In the genomic region with DNA sequence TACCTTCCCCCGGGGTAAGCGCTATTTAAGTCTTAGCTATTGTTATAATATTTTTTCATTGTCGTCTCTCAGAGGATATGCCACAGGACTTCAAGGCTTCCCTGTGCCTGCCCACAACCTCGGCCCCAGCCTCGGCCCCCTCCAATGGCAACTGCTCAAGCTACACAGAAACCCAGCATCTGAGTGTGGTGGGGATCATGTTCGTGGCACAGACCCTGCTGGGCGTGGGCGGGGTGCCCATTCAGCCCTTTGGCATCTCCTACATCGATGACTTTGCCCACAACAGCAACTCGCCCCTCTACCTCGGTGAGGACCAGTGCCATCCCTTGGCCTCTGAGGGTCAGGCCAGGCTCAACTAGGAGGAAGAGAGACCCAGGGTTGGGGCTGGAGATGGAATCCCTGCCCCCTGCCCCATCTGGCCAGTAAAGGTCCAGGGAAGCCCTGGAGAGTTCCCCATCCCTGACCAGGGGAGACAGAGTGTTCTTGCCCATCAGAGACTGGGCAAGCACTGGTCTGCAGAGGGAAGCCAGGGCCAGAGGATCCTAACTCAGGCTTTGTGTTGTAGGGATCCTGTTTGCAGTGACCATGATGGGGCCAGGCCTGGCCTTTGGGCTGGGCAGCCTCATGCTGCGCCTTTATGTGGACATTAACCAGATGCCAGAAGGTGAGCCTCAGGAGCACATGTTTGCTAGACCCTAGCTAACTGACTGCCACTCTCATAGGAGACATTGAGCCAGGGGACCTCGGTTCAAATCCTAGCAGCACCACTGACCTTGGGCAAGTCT, we compare ENCODE assay signal across 24 cellular contexts. TPM values are rescaled to one million over a fixed set of nuclear protein-coding genes. Genes with fewer than 3 reads are reported as not detected.
"Had no signal": no experiment of that assay in that cellular context is flagged by ENCODE, and none has a peak within 500 bp of the region (broad histone marks: within the 10 kb centered on the region; RNA-seq: fewer than 3 reads in every experiment).

No MANE protein-coding gene starts in this region.

- H3K36me3 Mint-ChIP-seq: activated CD4-positive, alpha-beta memory T cell treated with anti-CD3 and anti-CD28 coated beads for 36 hours; activated CD8-positive, alpha-beta memory T cell treated with anti-CD3 and anti-CD28 coated beads, Interleukin-2, amount 10 ng/mL, durations not matched to agents 7 days and 5 days; activated naive CD4-positive, alpha-beta T cell treated with anti-CD3 and anti-CD28 coated beads, Interleukin-2, amount 10 ng/mL, durations not matched to agents 7 days and 5 days; stimulated activated memory B cell treated with anti-CD40 and anti-IgM and Interleukin-4, amounts not matched to agents 10 μg/mL and 1 μg/mL and 100 μg/mL, for 72 hours had no signal

- H3K9me3 Mint-ChIP-seq: activated CD4-positive, alpha-beta memory T cell treated with anti-CD3 and anti-CD28 coated beads for 36 hours; activated naive CD4-positive, alpha-beta T cell treated with anti-CD3 and anti-CD28 coated beads, Interleukin-2, amount 10 ng/mL, durations not matched to agents 7 days and 5 days; endodermal cell; nephron; stimulated activated memory B cell treated with anti-CD40 and anti-IgM and Interleukin-4, amounts not matched to agents 10 μg/mL and 1 μg/mL and 100 μg/mL, for 72 hours had no signal

- H3K9me3 ChIP-seq: body of pancreas, esophagus squamous epithelium, gastrocnemius medialis, pancreas, stomach, suprapubic skin, upper lobe of right lung had no signal

- H3K27me3 ChIP-seq: body of pancreas, dorsolateral prefrontal cortex, esophagus squamous epithelium, gastrocnemius medialis, pancreas, suprapubic skin, upper lobe of right lung had no signal

- ATAC-seq: activated CD8-positive, alpha-beta memory T cell treated with anti-CD3 and anti-CD28 coated beads, Interleukin-2, amount 10 ng/mL, durations not matched to agents 7 days and 5 days; body of pancreas; gastrocnemius medialis; left ventricle myocardium superior; pancreas; right cardiac atrium; stimulated activated memory B cell treated with anti-CD40 and anti-IgM and Interleukin-4, amounts not matched to agents 10 μg/mL and 1 μg/mL and 100 μg/mL, for 72 hours had no signal

- DNase-seq: activated CD4-positive, alpha-beta memory T cell treated with anti-CD3 and anti-CD28 coated beads for 36 hours; activated CD4-positive, alpha-beta T cell treated with anti-CD3 and anti-CD28 coated beads for 48 hours; activated CD8-positive, alpha-beta memory T cell treated with anti-CD3 and anti-CD28 coated beads, Interleukin-2, amount 10 ng/mL, durations not matched to agents 7 days and 5 days; activated effector memory CD4-positive, alpha-beta T cell treated with anti-CD3 and anti-CD28 coated beads, Interleukin-2, amount 50 U/mL, for 16 hours; activated naive CD4-positive, alpha-beta T cell treated with anti-CD3 and anti-CD28 coated beads, Interleukin-2, amount 10 ng/mL, durations not matched to agents 7 days and 5 days; activated T-cell treated with anti-CD3 and anti-CD28 coated beads for 4 hours; anterior cingulate cortex; body of pancreas; dorsolateral prefrontal cortex; endodermal cell; esophagus squamous epithelium; gastrocnemius medialis; hypothalamus; left ventricle myocardium superior; midbrain; pancreas; right cardiac atrium; stimulated activated CD4-positive, alpha-beta T cell treated with anti-CD3 and anti-CD28 coated beads, Interleukin-2, amount 100 ng/mL, for 24 hours; stomach; upper lobe of right lung had no signal

- H3K4me3 ChIP-seq: body of pancreas, dorsolateral prefrontal cortex, esophagus squamous epithelium, gastrocnemius medialis, pancreas, skin epidermis, stomach, suprapubic skin, upper lobe of right lung had no signal

- H3K4me3 Mint-ChIP-seq: activated CD4-positive, alpha-beta memory T cell treated with anti-CD3 and anti-CD28 coated beads for 36 hours; activated CD8-positive, alpha-beta memory T cell treated with anti-CD3 and anti-CD28 coated beads, Interleukin-2, amount 10 ng/mL, durations not matched to agents 7 days and 5 days; activated naive CD4-positive, alpha-beta T cell treated with anti-CD3 and anti-CD28 coated beads, Interleukin-2, amount 10 ng/mL, durations not matched to agents 7 days and 5 days; endodermal cell; nephron; stimulated activated memory B cell treated with anti-CD40 and anti-IgM and Interleukin-4, amounts not matched to agents 10 μg/mL and 1 μg/mL and 100 μg/mL, for 72 hours had no signal

- H3K27me3 Mint-ChIP-seq: activated CD4-positive, alpha-beta memory T cell treated with anti-CD3 and anti-CD28 coated beads for 36 hours had no signal

- H3K27ac ChIP-seq: body of pancreas, esophagus squamous epithelium, gastrocnemius medialis, pancreas, skin epidermis, suprapubic skin, upper lobe of right lung had no signal

- H3K36me3 ChIP-seq: gastrocnemius medialis, pancreas, stomach had no signal

- FAIRE-seq: pancreas had no signal

- H3K27ac Mint-ChIP-seq: activated CD4-positive, alpha-beta memory T cell treated with anti-CD3 and anti-CD28 coated beads for 36 hours; activated CD8-positive, alpha-beta memory T cell treated with anti-CD3 and anti-CD28 coated beads, Interleukin-2, amount 10 ng/mL, durations not matched to agents 7 days and 5 days; activated naive CD4-positive, alpha-beta T cell treated with anti-CD3 and anti-CD28 coated beads, Interleukin-2, amount 10 ng/mL, durations not matched to agents 7 days and 5 days; endodermal cell; stimulated activated memory B cell treated with anti-CD40 and anti-IgM and Interleukin-4, amounts not matched to agents 10 μg/mL and 1 μg/mL and 100 μg/mL, for 72 hours had no signal

RNA-seq across cellular contexts. Expression of a gene that starts 18.4 kb away (rescaled TPM):
- total RNA-seq: activated CD4-positive, alpha-beta memory T cell treated with anti-CD3 and anti-CD28 coated beads for 36 hours; activated CD8-positive, alpha-beta memory T cell treated with anti-CD3 and anti-CD28 coated beads, Interleukin-2, amount 10 ng/mL, durations not matched to agents 7 days and 5 days had no signal
